ENCODE assay signal across 17 cellular contexts in genomic region chr18:48857023-48857694, GRCh38.
DNase-seq lines count a peak whose midpoint lies in the region; ATAC-seq and TF ChIP-seq lines count a peak whose summit lies in the region.
"Had no signal": no experiment of that assay in that cellular context is flagged by ENCODE, and none has a peak within 500 bp of the region (broad histone marks: within the 10 kb centered on the region; RNA-seq: fewer than 3 reads in every experiment).

No MANE protein-coding gene starts in this region.

- H3K4me3 ChIP-seq in osteoblast (ENCODE audit: insufficient read depth, low read length) (no peak overlapping the region), psoas muscle (no peak overlapping the region)
- H3K4me3 ChIP-seq: BLaER1, GM23248 had no signal

- H3K9me3 ChIP-seq in osteoblast (ENCODE audit: low read depth, low read length) (no peaks in the 10 kb centered on the region), psoas muscle (no peaks in the 10 kb centered on the region)
- H3K9me3 ChIP-seq: BLaER1 had no signal

- WGBS in psoas muscle, 3 donors = 93 to 99% (median 96%) methylated on average over 14 of the region's 14 CpGs

- H3K4me2 ChIP-seq in osteoblast (ENCODE audit: insufficient read depth, low read length) = no peak overlapping the region
- H3K4me2 ChIP-seq: BLaER1 had no signal

- peaks cover 26% of the 10 kb centered on the region for H3K4me1 ChIP-seq in osteoblast (ENCODE audit: insufficient read depth, low read length)
- H3K4me1 ChIP-seq in psoas muscle = peaks cover 6% of the 10 kb centered on the region

- H3K4me1 Mint-ChIP-seq in natural killer cell treated with Interleukin-12 subunit alpha and Interleukin-12 subunit beta and Interleukin-15 and Interleukin-18, amount 100 ng/mL, for 72 hours (ENCODE audit: low read depth in 2 of 2) = peaks cover 48 to 49% of the 10 kb centered on the region in 2 donors
- peaks cover 44 to 58% of the 10 kb centered on the region in 2 donors for H3K4me1 Mint-ChIP-seq in natural killer cell
- peaks cover 71% of the 10 kb centered on the region for H3K4me1 Mint-ChIP-seq in dendritic cell treated with granulocyte-macrophage colony-stimulating factor and Interleukin-4, amounts not matched to agents 40 ng/mL and 50 ng/mL, for 4 days (ENCODE audit: low read depth)

- no peaks in the 10 kb centered on the region for H3K79me2 ChIP-seq in osteoblast (ENCODE audit: insufficient read depth, low read length)

- H3K36me3 ChIP-seq in osteoblast (ENCODE audit: insufficient read depth, low read length) = peaks cover 5% of the 10 kb centered on the region
- H3K36me3 ChIP-seq in psoas muscle (ENCODE audit: insufficient read depth in 1 of 2, low read depth in 1 of 2) = no peaks in the 10 kb centered on the region

- no peak for TF ChIP-seq CTCF in natural killer cell (IDR thresholded peaks at IDR 0.05)
- TF ChIP-seq CTCF in osteoblast (IDR thresholded peaks at IDR 0.05; ENCODE audit: extremely low read depth, low read depth, low read length) = no peak
- TF ChIP-seq CTCF in psoas muscle (IDR thresholded peaks at IDR 0.05) = no peak

- DNase-seq in natural killer cell treated with Interleukin-12 subunit alpha and Interleukin-12 subunit beta and Interleukin-15 and Interleukin-18, amount 100 ng/mL, for 72 hours (ENCODE audit: low spot score) = no peak
- DNase-seq in natural killer cell = no peak
- peak; percentile 46 for DNase-seq in osteoblast (ENCODE audit: insufficient read length, low spot score, missing footprints)
- no peak for DNase-seq in hepatic stellate cell (ENCODE audit: low spot score)
- no peak for DNase-seq in psoas muscle
- DNase-seq: CD4-positive, alpha-beta T cell; DMS53; GM23248; H7; NCI-H1105 treated with DMSO at 0.1 percent for 48 hours; NCI-H146; NCI-H1930; NCI-H2107; NCI-H774 had no signal

- intact Hi-C loops in natural killer cell (cut with micrococcal nuclease) (no loop called here), psoas muscle (cut with DNase I) (no loop called here)
- intact Hi-C loops in dendritic cell treated with granulocyte-macrophage colony-stimulating factor and Interleukin-4, amounts not matched to agents 40 ng/mL and 50 ng/mL, for 4 days (cut with micrococcal nuclease) = loop anchor here (10.0 kb wide), 1 partner anchor 388 kb away; no protein-coding TSS in a partner anchor

- no peaks in the 10 kb centered on the region for H3K9me3 Mint-ChIP-seq in natural killer cell treated with Interleukin-12 subunit alpha and Interleukin-12 subunit beta and Interleukin-15 and Interleukin-18, amount 100 ng/mL, for 72 hours
- no peaks in the 10 kb centered on the region for H3K9me3 Mint-ChIP-seq in natural killer cell
- no peaks in the 10 kb centered on the region for H3K9me3 Mint-ChIP-seq in dendritic cell treated with granulocyte-macrophage colony-stimulating factor and Interleukin-4, amounts not matched to agents 40 ng/mL and 50 ng/mL, for 4 days
- H3K9me3 Mint-ChIP-seq: CD4-positive, alpha-beta T cell had no signal

- peak overlapping the region; percentile 63 to 83 for H3K27ac Mint-ChIP-seq in natural killer cell treated with Interleukin-12 subunit alpha and Interleukin-12 subunit beta and Interleukin-15 and Interleukin-18, amount 100 ng/mL, for 72 hours
- H3K27ac Mint-ChIP-seq in natural killer cell = peak overlapping the region in 1 of 2 donors; percentile 32
- H3K27ac Mint-ChIP-seq in dendritic cell treated with granulocyte-macrophage colony-stimulating factor and Interleukin-4, amounts not matched to agents 40 ng/mL and 50 ng/mL, for 4 days = peak overlapping the region; percentile 76
- H3K27ac Mint-ChIP-seq: CD4-positive, alpha-beta T cell had no signal

- H3K4me3 Mint-ChIP-seq in natural killer cell treated with Interleukin-12 subunit alpha and Interleukin-12 subunit beta and Interleukin-15 and Interleukin-18, amount 100 ng/mL, for 72 hours = no peak overlapping the region
- H3K4me3 Mint-ChIP-seq in natural killer cell = no peak overlapping the region
- no peak overlapping the region for H3K4me3 Mint-ChIP-seq in dendritic cell treated with granulocyte-macrophage colony-stimulating factor and Interleukin-4, amounts not matched to agents 40 ng/mL and 50 ng/mL, for 4 days
- H3K4me3 Mint-ChIP-seq: CD4-positive, alpha-beta T cell had no signal

- H3K36me3 Mint-ChIP-seq in natural killer cell treated with Interleukin-12 subunit alpha and Interleukin-12 subunit beta and Interleukin-15 and Interleukin-18, amount 100 ng/mL, for 72 hours = no peaks in the 10 kb centered on the region
- H3K36me3 Mint-ChIP-seq in natural killer cell = no peaks in the 10 kb centered on the region
- H3K36me3 Mint-ChIP-seq in dendritic cell treated with granulocyte-macrophage colony-stimulating factor and Interleukin-4, amounts not matched to agents 40 ng/mL and 50 ng/mL, for 4 days (ENCODE audit: low read depth) = peaks cover 3% of the 10 kb centered on the region

- no peaks in the 10 kb centered on the region for H4K20me1 ChIP-seq in osteoblast (ENCODE audit: insufficient read depth, low read length)
- H4K20me1 ChIP-seq: BLaER1 had no signal

- no peaks in the 10 kb centered on the region for H3K27me3 Mint-ChIP-seq in natural killer cell treated with Interleukin-12 subunit alpha and Interleukin-12 subunit beta and Interleukin-15 and Interleukin-18, amount 100 ng/mL, for 72 hours
- H3K27me3 Mint-ChIP-seq in natural killer cell (ENCODE audit: low read depth in 2 of 2) = no peaks in the 10 kb centered on the region
- H3K27me3 Mint-ChIP-seq in dendritic cell treated with granulocyte-macrophage colony-stimulating factor and Interleukin-4, amounts not matched to agents 40 ng/mL and 50 ng/mL, for 4 days = no peaks in the 10 kb centered on the region
- H3K27me3 Mint-ChIP-seq: CD4-positive, alpha-beta T cell had no signal

- no peak overlapping the region for H2AFZ ChIP-seq in osteoblast (ENCODE audit: low read length)
- H2AFZ ChIP-seq: GM23248 had no signal

- H3K27ac ChIP-seq in osteoblast (ENCODE audit: low read depth, low read length) (no peak overlapping the region), psoas muscle (no peak overlapping the region)
- H3K27ac ChIP-seq: BLaER1, GM23248 had no signal

- no peak for ATAC-seq in natural killer cell treated with Interleukin-12 subunit alpha and Interleukin-12 subunit beta and Interleukin-15 and Interleukin-18, amount 100 ng/mL, for 72 hours
- ATAC-seq in natural killer cell = no peak
- ATAC-seq in GM21367 (IDR thresholded peaks at IDR 0.05; ENCODE audit: unreplicated experiment) = no peak
- no peak for ATAC-seq in psoas muscle

- H3K27me3 ChIP-seq in osteoblast (ENCODE audit: insufficient read depth, low read length) (no peaks in the 10 kb centered on the region), psoas muscle (ENCODE audit: insufficient read depth in 3 of 3, low read length in 2 of 3) (no peaks in the 10 kb centered on the region)
- H3K27me3 ChIP-seq: BLaER1 had no signal
